ENCODE assay signal across 24 cellular contexts in genomic region chr11:69208190-69209037, GRCh38. TPM values are rescaled to one million over a fixed set of nuclear protein-coding genes. Genes with fewer than 3 reads are reported as not detected.
"Had no signal": no experiment of that assay in that cellular context is flagged by ENCODE, and none has a peak within 500 bp of the region (broad histone marks: within the 10 kb centered on the region; RNA-seq: fewer than 3 reads in every experiment).

No MANE protein-coding gene starts in this region.

- H3K27me3 ChIP-seq: body of pancreas, cardiac muscle cell, right lobe of liver, testis, upper lobe of left lung had no signal

- H3K4me3 ChIP-seq: body of pancreas, cardiac muscle cell, esophagus muscularis mucosa, right lobe of liver, testis, upper lobe of left lung had no signal

- DNase-seq: activated CD4-positive, alpha-beta T cell treated with anti-CD3 and anti-CD28 coated beads, Interleukin-2, amount 10 ng/mL, durations not matched to agents 7 days and 5 days; activated CD4-positive, CD25-positive, alpha-beta regulatory T cell treated with anti-CD3 and anti-CD28 coated beads, Interleukin-2, amount 50 U/mL, for 72 hours; activated CD8-positive, alpha-beta T cell treated with anti-CD3 and anti-CD28 coated beads, Interleukin-2, amount 10 ng/mL, durations not matched to agents 7 days and 5 days; activated naive CD4-positive, alpha-beta T cell treated with Interleukin-2 at 50 U/mL for 16 hours; anterior cingulate cortex; effector memory CD8-positive, alpha-beta T cell; hippocampal formation; nephron progenitor cell; nucleus accumbens; stimulated activated CD4-positive, alpha-beta T cell treated with anti-CD3 and anti-CD28 coated beads, Interleukin-15, amount 100 ng/mL, for 24 hours; stimulated activated CD4-positive, alpha-beta T cell treated with anti-CD3 and anti-CD28 coated beads, Interleukin-2, amount 100 ng/mL, for 48 hours; stimulated activated CD8-positive, alpha-beta memory T cell treated with anti-CD3 and anti-CD28 coated beads, Interleukin-4, amount 100 ng/mL, for 48 hours; stimulated activated naive CD4-positive, alpha-beta T cell; T-cell; testis; upper lobe of left lung had no signal

- H3K27ac ChIP-seq: body of pancreas, cardiac muscle cell, esophagus muscularis mucosa, right lobe of liver, testis, VCaP had no signal

- FAIRE-seq: frontal cortex, small intestine had no signal

- H3K9me3 ChIP-seq: body of pancreas, right lobe of liver, testis, upper lobe of left lung had no signal

- H3K36me3 ChIP-seq: cardiac muscle cell, esophagus muscularis mucosa, right lobe of liver, upper lobe of left lung had no signal

- H3K4me1 ChIP-seq: body of pancreas, right lobe of liver, testis had no signal

RNA-seq across cellular contexts. Expression of gene SMIM38, which starts 52.7 kb away (rescaled TPM):
- total RNA-seq: dermis microvascular lymphatic vessel endothelial cell, right lobe of liver had no signal
